ENCODE assay signal across 1 cellular context in genomic region chr3:158788446-158788845, GRCh38.
A peak's percentile ranks its signal among the peaks of the same experiment; 100 is the strongest.
TF ChIP-seq lines count a peak whose summit lies in the region.

No MANE protein-coding gene starts in this region.

TF ChIP-seq in endothelial cell of umbilical vein, 7 proteins besides CTCF, POLR2A, EP300 and RAD21:
- TF ChIP-seq POLR2AphosphoS5 (IDR thresholded peaks at IDR 0.05; ENCODE audit: insufficient read depth, low read depth, low read length), result no peak
- no peak for TF ChIP-seq MYC (IDR thresholded peaks at IDR 0.05; ENCODE audit: low read depth, low read length)
- no peak for TF ChIP-seq MAX (IDR thresholded peaks at IDR 0.05; ENCODE audit: insufficient read depth, insufficient read length)
- no peak for TF ChIP-seq EZH2 (IDR thresholded peaks at IDR 0.05; ENCODE audit: borderline replicate concordance, low read depth, low read length, severe bottlenecking)
- TF ChIP-seq FOS (IDR thresholded peaks at IDR 0.05; ENCODE audit: borderline replicate concordance, insufficient read depth, low read length), result peak; percentile 41
